Comparison of ENCODE assay signal across 30 cellular contexts in genomic region chr11:2357246-2357645, GRCh38. TPM values are rescaled to one million over a fixed set of nuclear protein-coding genes. Genes with fewer than 3 reads are reported as not detected.
"Had no signal": no experiment of that assay in that cellular context is flagged by ENCODE, and none has a peak within 500 bp of the region (broad histone marks: within the 10 kb centered on the region; RNA-seq: fewer than 3 reads in every experiment).

No MANE protein-coding gene starts in this region.

- DNase-seq: activated B cell treated with CpG ODN at 0.5 μM for 24 hours; activated CD4-positive, alpha-beta memory T cell treated with anti-CD3 and anti-CD28 coated beads, Interleukin-2, amount 10 ng/mL, durations not matched to agents 7 days and 5 days; activated CD4-positive, alpha-beta T cell treated with anti-CD3 and anti-CD28 coated beads for 1 hour; activated CD4-positive, alpha-beta T cell treated with anti-CD3 and anti-CD28 coated beads for 36 hours; activated CD4-positive, alpha-beta T cell treated with anti-CD3 and anti-CD28 coated beads for 48 hours; activated CD4-positive, alpha-beta T cell treated with anti-CD3 and anti-CD28 coated beads, Interleukin-2, amount 10 ng/mL, durations not matched to agents 7 days and 5 days; activated CD4-positive, alpha-beta T cell treated with anti-CD3 and anti-CD28 coated beads, Interleukin-2, amount 50 U/mL, for 48 hours; activated CD8-positive, alpha-beta memory T cell treated with anti-CD3 and anti-CD28 coated beads, Interleukin-2, amount 50 U/mL, for 48 hours; activated CD8-positive, alpha-beta T cell treated with anti-CD3 and anti-CD28 coated beads, Interleukin-2, amount 10 ng/mL, durations not matched to agents 7 days and 5 days; activated effector memory CD4-positive, alpha-beta T cell treated with Interleukin-2 at 50 U/mL for 16 hours; activated gamma-delta T cell; activated naive CD4-positive, alpha-beta T cell treated with anti-CD3 and anti-CD28 coated beads, Interleukin-2, amount 10 ng/mL, durations not matched to agents 7 days and 5 days; activated naive CD4-positive, alpha-beta T cell treated with Interleukin-2 at 50 U/mL for 16 hours; activated naive CD8-positive, alpha-beta T cell treated with anti-CD3 and anti-CD28 coated beads, Interleukin-2, amount 10 ng/mL, durations not matched to agents 7 days and 5 days; activated naive CD8-positive, alpha-beta T cell treated with anti-CD3 and anti-CD28 coated beads, Interleukin-2, amount 50 U/mL, for 24 hours; activated T-cell treated with anti-CD3 and anti-CD28 coated beads, Interleukin-2, amount 50 U/mL, for 24 hours; activated T-cell treated with anti-CD3 and anti-CD28 coated beads, Interleukin-2, amount 50 U/mL, for 48 hours; amygdala; anterior cingulate cortex; body of pancreas; brain microvascular endothelial cell; caudate nucleus; cerebellar nuclear complex; T-cell; T-helper 2 cell; T-helper 9 cell had no signal

- H3K36me3 ChIP-seq: brain microvascular endothelial cell, breast epithelium had no signal

- H3K27ac ChIP-seq: body of pancreas, brain microvascular endothelial cell, breast epithelium, VCaP had no signal

- ATAC-seq: activated CD4-positive, alpha-beta T cell treated with anti-CD3 and anti-CD28 coated beads for 36 hours; activated CD8-positive, alpha-beta T cell treated with anti-CD3 and anti-CD28 coated beads, Interleukin-2, amount 10 ng/mL, durations not matched to agents 7 days and 5 days; activated naive CD8-positive, alpha-beta T cell treated with anti-CD3 and anti-CD28 coated beads, Interleukin-2, amount 50 U/mL, for 24 hours; body of pancreas; T-cell had no signal

- H3K4me1 ChIP-seq: breast epithelium had no signal

- H3K4me3 ChIP-seq: body of pancreas, breast epithelium had no signal

- H3K27me3 ChIP-seq: body of pancreas, brain microvascular endothelial cell, breast epithelium had no signal

- H3K9me3 ChIP-seq: body of pancreas, breast epithelium had no signal

RNA-seq across cellular contexts. Expression of gene TSPAN32, which starts 55.4 kb away (rescaled TPM):
- total RNA-seq: astrocyte, chondrocyte had no signal

RNA-seq across cellular contexts. Expression of gene C11orf21, which starts 55.5 kb away (rescaled TPM):
- total RNA-seq: astrocyte, chondrocyte had no signal
